15 cellular contexts compared by ENCODE assay signal in the genomic region with DNA sequence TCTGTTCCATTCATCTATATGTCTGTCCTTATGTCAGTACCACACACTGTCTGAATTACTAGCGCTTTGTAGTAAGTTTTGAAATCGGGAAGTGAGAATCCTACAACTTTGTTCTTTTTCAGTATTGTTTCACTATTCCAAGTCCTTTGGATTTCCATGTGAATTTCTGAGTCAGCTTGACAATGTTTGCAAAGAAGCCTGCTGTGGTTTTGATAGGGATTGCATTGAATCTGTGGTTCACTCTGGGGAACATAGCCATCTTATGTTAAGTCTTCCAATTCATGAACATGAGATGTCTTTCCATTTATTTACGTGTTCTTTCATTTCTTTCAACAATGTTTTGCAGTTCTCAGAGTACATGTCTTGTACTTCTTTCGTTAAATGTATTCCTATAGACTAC. TPM values are rescaled to one million over a fixed set of nuclear protein-coding genes. Genes with fewer than 3 reads are reported as not detected.
A peak's percentile ranks its signal among the peaks of the same experiment; 100 is the strongest.
DNase-seq lines count a peak whose midpoint lies in the region; ATAC-seq, FAIRE-seq and TF ChIP-seq lines count a peak whose summit lies in the region.
"Had no signal": no experiment of that assay in that cellular context is flagged by ENCODE, and none has a peak within 500 bp of the region (broad histone marks: within the 10 kb centered on the region; RNA-seq: fewer than 3 reads in every experiment).

No MANE protein-coding gene starts in this region.

- FAIRE-seq in GM12891 (lab: Jason Lieb, UNC) = no peak

- H3K27me3 Mint-ChIP-seq in CD8-positive, alpha-beta T cell (ENCODE audit: low read depth) = peaks cover 11% of the 10 kb centered on the region
- H3K27me3 Mint-ChIP-seq: activated naive CD8-positive, alpha-beta T cell had no signal

- no peaks in the 10 kb centered on the region for H3K36me3 ChIP-seq in CD8-positive, alpha-beta T cell (ENCODE audit: insufficient read depth, low read length)
- H3K36me3 ChIP-seq: BLaER1, gastrocnemius medialis had no signal

- DNase-seq in AG20443 (ENCODE audit: low spot score) = peak; percentile 28
- DNase-seq in MV-4-11 (lab: John Stamatoyannopoulos, UW) = peak; percentile 58
- DNase-seq in cardiac fibroblast (ENCODE audit: low read depth in 2 of 2) = peak; percentile 54 to 57
- peak; percentile 3 for DNase-seq in midbrain (lab: John Stamatoyannopoulos, UW)
- DNase-seq in NCI-H128 (lab: John Stamatoyannopoulos, UW; ENCODE audit: unreplicated experiment) = no peak
- no peak for DNase-seq in GM12891 (ENCODE audit: insufficient read length, low spot score)
- DNase-seq in CD8-positive, alpha-beta T cell = no peak
- DNase-seq: activated CD8-positive, alpha-beta memory T cell treated with anti-CD3 and anti-CD28 coated beads, Interleukin-2, amount 50 U/mL, for 48 hours; gastrocnemius medialis; immature natural killer cell; SK-N-SH; stimulated activated CD4-positive, alpha-beta T cell treated with anti-CD3 and anti-CD28 coated beads, Interleukin-4, amount 100 ng/mL, for 1 hour had no signal

- H3K27ac Mint-ChIP-seq in CD8-positive, alpha-beta T cell = no peak overlapping the region
- H3K27ac Mint-ChIP-seq: activated naive CD8-positive, alpha-beta T cell; immature natural killer cell had no signal

- CTCF ChIA-PET in CD8-positive, alpha-beta T cell (lab: Charles Lee) = no interaction called here

- no peaks in the 10 kb centered on the region for H3K4me1 ChIP-seq in CD8-positive, alpha-beta T cell (ENCODE audit: insufficient read depth, low read length)

- H3K9me3 ChIP-seq in CD8-positive, alpha-beta T cell (ENCODE audit: low read length) = no peaks in the 10 kb centered on the region
- H3K9me3 ChIP-seq: BLaER1, gastrocnemius medialis, SK-N-SH had no signal

- no peak for TF ChIP-seq CTCF in cardiac fibroblast (IDR thresholded peaks at IDR 0.05; ENCODE audit: low read depth, low read length)
- no peak for TF ChIP-seq CTCF in CD8-positive, alpha-beta T cell (IDR thresholded peaks at IDR 0.05)

- no peak overlapping the region for H3K4me3 ChIP-seq in cardiac fibroblast (replicated peaks in 1 of 2; ENCODE audit: low read depth in 2 of 2, low read length in 2 of 2)
- no peak overlapping the region for H3K4me3 ChIP-seq in CD8-positive, alpha-beta T cell (ENCODE audit: low read depth, low read length)
- H3K4me3 ChIP-seq: BLaER1, gastrocnemius medialis had no signal

- no peaks in the 10 kb centered on the region for H3K36me3 Mint-ChIP-seq in CD8-positive, alpha-beta T cell
- H3K36me3 Mint-ChIP-seq: immature natural killer cell had no signal

- no peaks in the 10 kb centered on the region for H3K27me3 ChIP-seq in CD8-positive, alpha-beta T cell (ENCODE audit: insufficient read depth, low read length)
- H3K27me3 ChIP-seq: BLaER1, gastrocnemius medialis had no signal

- H3K4me1 Mint-ChIP-seq in CD8-positive, alpha-beta T cell (ENCODE audit: low read depth) = no peaks in the 10 kb centered on the region
- H3K4me1 Mint-ChIP-seq: immature natural killer cell had no signal

- no peak for TF ChIP-seq POLR2A in GM12891 (IDR thresholded peaks at IDR 0.05; ENCODE audit: low read depth, low read length)

- H3K27ac ChIP-seq in CD8-positive, alpha-beta T cell (ENCODE audit: low read depth, low read length) = no peak overlapping the region
- H3K27ac ChIP-seq: BLaER1, gastrocnemius medialis had no signal

- H3K4me3 Mint-ChIP-seq in CD8-positive, alpha-beta T cell = no peak overlapping the region
- H3K4me3 Mint-ChIP-seq: activated naive CD8-positive, alpha-beta T cell; immature natural killer cell had no signal

- no peaks in the 10 kb centered on the region for H3K9me3 Mint-ChIP-seq in CD8-positive, alpha-beta T cell
- H3K9me3 Mint-ChIP-seq: immature natural killer cell had no signal

- POLR2A ChIA-PET in CD8-positive, alpha-beta T cell (lab: Charles Lee) = no interaction called here

- intact Hi-C loops in CD8-positive, alpha-beta T cell (cut with DNase I, micrococcal nuclease) = loop anchor here in 1 of 2 experiments (10.0 kb wide), 1 partner anchor 45 kb away; no protein-coding TSS in a partner anchor

- ATAC-seq in HG03159 (IDR thresholded peaks at IDR 0.05; ENCODE audit: unreplicated experiment) = no peak
- ATAC-seq in CD8-positive, alpha-beta T cell = no peak
- ATAC-seq: gastrocnemius medialis had no signal

TF ChIP-seq in GM12891, 5 proteins besides CTCF, POLR2A, EP300 and RAD21:
- TF ChIP-seq POU2F2 (IDR thresholded peaks at IDR 0.05; ENCODE audit: low read depth, low read length) = no peak

RNA-seq across cellular contexts. Expression of gene SLC3A1, which starts 15.0 kb away (rescaled TPM):
- 0.24 TPM for polyA plus RNA-seq in GM12891 (2012; ENCODE audit: low read depth, missing spikeins)
- under 1 TPM; 0.25 to 0.79 TPM for total RNA-seq in CD8-positive, alpha-beta T cell

Comparison
In these comparisons a context has a peak if more than half of its experiments do, and no peak if none do; other contexts are left out.
1. DNase-seq: peak in AG20443 (single experiment), MV-4-11 (single experiment), cardiac fibroblast (2 of 2) and midbrain (single experiment); none in NCI-H128 (single experiment), GM12891 (single experiment) and CD8-positive, alpha-beta T cell (0 of 7).